In the genomic region with DNA sequence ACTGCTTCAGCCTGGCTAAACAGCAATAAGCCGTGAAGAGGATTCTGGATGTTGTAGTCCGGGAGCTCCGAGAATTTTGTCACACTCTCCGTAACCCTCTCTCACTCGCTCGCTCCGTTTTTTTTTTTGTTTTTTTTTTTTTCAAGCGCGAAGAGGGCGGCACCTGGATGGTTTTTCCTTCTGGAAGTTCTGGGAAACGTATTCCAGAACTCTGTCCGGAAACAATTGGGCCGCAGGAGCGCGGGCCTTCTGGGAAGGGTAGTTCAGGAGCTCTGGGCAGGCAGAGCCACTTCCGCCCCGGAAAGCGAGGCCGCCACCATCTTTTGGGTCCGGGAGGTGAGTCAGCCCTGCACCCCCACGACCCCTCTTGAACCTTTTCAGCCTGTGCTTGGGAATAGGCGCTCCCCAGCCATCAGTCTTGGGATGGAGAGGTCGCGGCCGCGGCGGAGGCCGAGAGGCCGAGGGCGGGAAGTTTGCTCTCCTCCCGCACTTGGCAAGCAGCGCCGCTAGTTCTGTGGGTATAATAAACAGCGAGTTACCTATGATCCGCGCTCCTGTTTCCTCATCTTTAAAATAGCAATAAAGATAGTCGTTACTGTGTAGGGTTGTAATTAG, we compare ENCODE assay signal across 8 cellular contexts. TPM values are rescaled to one million over a fixed set of nuclear protein-coding genes. Genes with fewer than 3 reads are reported as not detected.
DNase-seq lines count a peak whose midpoint lies in the region; ATAC-seq and TF ChIP-seq lines count a peak whose summit lies in the region.

A gene (plus strand): TSS at position 283 of the 615 bp plus-strand sequence. CDS start 5,261 bp downstream, outside the sequence.

- peak within 1 kb of the TSS; percentile 84 for H3K4me3 ChIP-seq in iPS-11a (ENCODE audit: low read depth, low read length)
- peak within 1 kb of the TSS; percentile 70 to 98 (median 81) for H3K4me3 ChIP-seq in gastrocnemius medialis

- in situ Hi-C loops in T47D (cut with HindIII; ENCODE audit: low pct_unique_long_range_greater_than_20kb, low sequenced_read_pairs) (no loop called here), gastrocnemius medialis (cut with MboI; ENCODE audit: low sequenced_read_pairs in 4 of 4) (loop anchor here in 2 of 4 donors (5.0 to 10.0 kb wide), 4 partner anchors 48 to 210 kb away; a partner anchor contains a TSS)

- H3K4me1 ChIP-seq in gastrocnemius medialis: peaks cover 13 to 18% of the 10 kb centered on the region in 2 donors

- H3K9me3 ChIP-seq in gastrocnemius medialis: peaks cover 0 to 5% (median 0%) of the 10 kb centered on the region in 3 donors

- TF ChIP-seq CTCF in VCaP (conservative IDR thresholded peaks at IDR 0.05) (no peak), gastrocnemius medialis (IDR thresholded peaks at IDR 0.05 in 4 of 5, conservative IDR thresholded peaks at IDR 0.05 in 1 of 5) (no peak)

- no peaks in the 10 kb centered on the region for H3K27me3 ChIP-seq in gastrocnemius medialis

- intact Hi-C loops in gastrocnemius medialis (cut with DNase I; ENCODE audit: low total_unique reads): loop anchor here (1.0 to 5.0 kb wide), 11 partner anchors 47 to 385 kb away; a partner anchor contains a TSS

- H3K27ac ChIP-seq in VCaP: peak within 1 kb of the TSS; percentile 82
- H3K27ac ChIP-seq in gastrocnemius medialis: peak within 1 kb of the TSS; percentile 87 to 91 (median 90)

- peak; percentile 32 to 53 for TF ChIP-seq POLR2A in gastrocnemius medialis (IDR thresholded peaks at IDR 0.05)

- peak; percentile 82 for ATAC-seq in GM18498 (IDR thresholded peaks at IDR 0.05; ENCODE audit: unreplicated experiment)
- peak; percentile 82 for ATAC-seq in HG02970 (IDR thresholded peaks at IDR 0.05; ENCODE audit: low FRiP score, unreplicated experiment)
- ATAC-seq in gastrocnemius medialis: peak; percentile 97 to 98
- no peak for ATAC-seq in HG03139 (IDR thresholded peaks at IDR 0.05; ENCODE audit: unreplicated experiment)

- peak; percentile 86 for DNase-seq in NCI-H2107 treated with DMSO at 0.1 percent for 48 hours (lab: John Stamatoyannopoulos, UW; ENCODE audit: unreplicated experiment)
- peak; percentile 35 to 91 for DNase-seq in T47D (ENCODE audit: low read depth in 1 of 2, low spot score in 1 of 2)
- peak; percentile 85 to 92 for DNase-seq in gastrocnemius medialis

- peaks cover 0 to 29% of the 10 kb centered on the region in 2 donors for H3K36me3 ChIP-seq in gastrocnemius medialis

RNA-seq across cellular contexts. Expression of the gene that starts here (rescaled TPM):
- 10 to 100 TPM in 1 of 4 donors, 1 to 10 TPM in 3; 6.8 to 17.7 (median 8.3) TPM for total RNA-seq in gastrocnemius medialis
